Comparison of ENCODE assay signal across 18 cellular contexts in the genomic region with DNA sequence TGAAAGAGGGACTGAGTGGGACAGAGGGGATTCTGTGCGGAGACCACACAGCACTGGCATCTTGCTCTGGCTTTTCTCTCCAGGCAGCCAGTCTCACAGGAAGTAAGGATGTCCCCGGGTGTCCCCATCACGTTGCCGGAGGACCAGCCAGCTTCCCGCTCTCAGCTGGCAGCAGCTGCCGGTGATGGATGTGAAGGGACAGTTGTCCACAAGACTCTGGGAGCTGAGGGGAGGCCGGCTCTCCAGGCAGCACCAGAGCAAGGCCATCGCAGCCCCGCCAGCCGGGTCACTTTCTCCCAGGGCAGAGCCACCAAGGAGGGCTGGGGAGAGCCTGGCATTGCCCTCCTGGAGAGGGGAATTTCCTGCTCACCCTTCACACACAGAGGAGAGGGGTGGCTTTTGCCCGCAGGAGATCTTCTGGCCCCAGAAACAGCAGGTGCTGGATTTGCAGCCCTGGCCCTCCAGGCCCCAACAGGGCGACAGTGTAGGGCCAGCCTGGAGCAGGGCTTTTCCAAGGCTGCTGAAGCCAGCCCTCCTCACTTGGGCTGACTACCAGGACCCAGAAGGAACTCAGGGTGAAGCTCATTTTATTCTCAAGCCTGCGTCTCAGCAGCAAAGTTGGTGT. TPM values are rescaled to one million over a fixed set of nuclear protein-coding genes. Genes with fewer than 3 reads are reported as not detected.
DNase-seq lines count a peak whose midpoint lies in the region; ATAC-seq and TF ChIP-seq lines count a peak whose summit lies in the region.
"Had no signal": no experiment of that assay in that cellular context is flagged by ENCODE, and none has a peak within 500 bp of the region (broad histone marks: within the 10 kb centered on the region; RNA-seq: fewer than 3 reads in every experiment).

No MANE protein-coding gene starts in this region.

- H3K4me1 ChIP-seq in HUES6 (ENCODE audit: control insufficient read depth, insufficient read depth, low read length): peaks cover 41% of the 10 kb centered on the region
- H3K4me1 ChIP-seq in lower lobe of right lung: no peaks in the 10 kb centered on the region
- H3K4me1 ChIP-seq in spleen: peaks cover 0 to 5% (median 0%) of the 10 kb centered on the region in 6 donors
- H3K4me1 ChIP-seq: adrenal gland, psoas muscle, SJSA1 had no signal

- WGBS in spleen, 5 donors: 73 to 96% (median 87%) methylated on average over 6 to 13 of the region's 13 CpGs

- intact Hi-C loops in dorsolateral prefrontal cortex (cut with DNase I) (no loop called here), lower lobe of right lung (cut with DNase I) (no loop called here), spleen (cut with DNase I; ENCODE audit: low total_unique reads) (no loop called here)

- H3K36me3 ChIP-seq in HUES6 (ENCODE audit: control insufficient read depth, insufficient read depth, low read length): no peaks in the 10 kb centered on the region
- no peaks in the 10 kb centered on the region for H3K36me3 ChIP-seq in lower lobe of right lung
- H3K36me3 ChIP-seq in spleen: no peaks in the 10 kb centered on the region
- H3K36me3 ChIP-seq: adrenal gland, SJSA1 had no signal

- peak in 8 of 10 donors; percentile 44 to 76 (median 68) for DNase-seq in dorsolateral prefrontal cortex
- peak; percentile 44 for DNase-seq in lower lobe of right lung
- peak; percentile 69 for DNase-seq in spleen
- DNase-seq in NCI-H2196 treated with DMSO at 0.1 percent for 48 hours (lab: John Stamatoyannopoulos, UW; ENCODE audit: unreplicated experiment): no peak
- no peak for DNase-seq in NCI-H524 (lab: John Stamatoyannopoulos, UW)
- DNase-seq: activated gamma-delta T cell treated with Interleukin-2 at 50 U/mL for 16 hours; adrenal gland; effector memory CD8-positive, alpha-beta T cell; natural killer cell; NCI-H1092; NCI-H748 treated with DMSO at 0.1 percent for 48 hours; psoas muscle; T-helper 17 cell had no signal

- H3K4me3 ChIP-seq in HUES6 (ENCODE audit: low read depth, low read length) (no peak overlapping the region), dorsolateral prefrontal cortex (no peak overlapping the region), lower lobe of right lung (no peak overlapping the region), spleen (no peak overlapping the region)
- H3K4me3 ChIP-seq: adrenal gland, lung, psoas muscle, SJSA1 had no signal

- H3K9me3 ChIP-seq in HUES6 (ENCODE audit: control insufficient read depth, insufficient read depth, low read depth, low read length) (no peaks in the 10 kb centered on the region), lower lobe of right lung (no peaks in the 10 kb centered on the region), spleen (no peaks in the 10 kb centered on the region)
- H3K9me3 ChIP-seq: adrenal gland, psoas muscle, SJSA1 had no signal

- no peak for TF ChIP-seq POLR2A in spleen (IDR thresholded peaks at IDR 0.05)

- TF ChIP-seq CTCF in dorsolateral prefrontal cortex (IDR thresholded peaks at IDR 0.05 in 54 of 56, conservative IDR thresholded peaks at IDR 0.05 in 2 of 56; ENCODE audit: low read depth in 1 of 56, partially characterized antibody in 56 of 56) (no peak), lower lobe of right lung (IDR thresholded peaks at IDR 0.05) (no peak), spleen (IDR thresholded peaks at IDR 0.05 in 8 of 11, conservative IDR thresholded peaks at IDR 0.05 in 3 of 11) (no peak)

- H3K9ac ChIP-seq in HUES6 (ENCODE audit: low read length): peak overlapping the region; percentile 53

- ATAC-seq in lower lobe of right lung (no peak), GM18868 (IDR thresholded peaks at IDR 0.05; ENCODE audit: unreplicated experiment) (no peak)
- ATAC-seq: effector memory CD8-positive, alpha-beta T cell; natural killer cell; stimulated activated effector memory CD8-positive, alpha-beta T cell treated with anti-CD3 and anti-CD28 coated beads, Interleukin-12 subunit alpha, Interleukin-12 subunit beta, amount 100 ng/mL, for 72 hours; T-helper 17 cell had no signal

- H3K27ac ChIP-seq in HUES6 (ENCODE audit: low read depth, low read length) (peak overlapping the region; percentile 95), dorsolateral prefrontal cortex (peak overlapping the region in 56 of 59 donors; percentile 26 to 93 (median 76)), lower lobe of right lung (no peak overlapping the region), spleen (no peak overlapping the region)
- H3K27ac ChIP-seq: psoas muscle, SJSA1 had no signal

- H3K27me3 ChIP-seq in HUES6 (ENCODE audit: control insufficient read depth, insufficient read depth, low read length) (no peaks in the 10 kb centered on the region), dorsolateral prefrontal cortex (no peaks in the 10 kb centered on the region), lower lobe of right lung (ENCODE audit: low read depth) (no peaks in the 10 kb centered on the region), spleen (replicated peaks in 1 of 7) (no peaks in the 10 kb centered on the region)
- H3K27me3 ChIP-seq: adrenal gland, SJSA1 had no signal

RNA-seq across cellular contexts. Expression of a gene that starts 24.0 kb away (rescaled TPM):
- total RNA-seq in dorsolateral prefrontal cortex (10 to 100 TPM in 9 of 120 experiments, 1 to 10 TPM in 111; 2.1 to 13.9 (median 5.9) TPM), lower lobe of right lung (80.0 TPM), spleen (10 to 100 TPM; 10.7 to 17.5 (median 11.9) TPM)
- 1 to 10 TPM in 2 of 3 donors, under 1 TPM in 1; 0.96 to 1.7 (median 1.4) TPM for polyA plus RNA-seq in spleen
- total RNA-seq: SJSA1 had no signal

Comparison
In these comparisons a context has a peak if more than half of its experiments do, and no peak if none do; other contexts are left out.
1. H3K27ac ChIP-seq: peak in HUES6 (single experiment) and dorsolateral prefrontal cortex (56 of 59); none in lower lobe of right lung (single experiment) and spleen (0 of 8).
2. DNase-seq: peak in dorsolateral prefrontal cortex (8 of 10), lower lobe of right lung (single experiment) and spleen (single experiment); none in NCI-H2196 treated with DMSO at 0.1 percent for 48 hours (single experiment) and NCI-H524 (0 of 2).